ENCODE assay signal across 16 cellular contexts in the genomic region with DNA sequence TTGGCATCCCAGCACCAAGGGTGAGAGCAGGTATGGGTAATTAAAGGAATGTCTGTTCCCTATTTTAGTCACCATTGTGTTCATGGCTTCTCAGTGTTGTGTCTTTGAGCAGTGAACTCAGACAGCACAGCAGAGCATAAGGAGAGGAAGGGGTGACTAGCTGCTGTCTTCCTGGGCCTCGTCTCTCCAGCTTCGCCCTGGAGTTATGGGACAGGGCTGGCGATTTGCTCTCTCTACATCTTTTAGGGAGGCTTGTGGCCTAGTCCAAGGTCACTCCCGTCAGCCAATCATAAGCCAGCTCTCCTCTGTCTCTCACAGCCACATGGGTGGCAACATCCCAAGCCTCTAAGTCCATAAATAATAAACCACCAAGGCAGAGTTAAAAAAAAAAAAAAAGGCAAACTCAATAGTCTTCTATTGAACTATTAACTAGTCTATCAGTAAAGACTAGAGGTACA. TPM values are rescaled to one million over a fixed set of nuclear protein-coding genes. Genes with fewer than 3 reads are reported as not detected.
DNase-seq lines count a peak whose midpoint lies in the region; ATAC-seq and TF ChIP-seq lines count a peak whose summit lies in the region.
"Had no signal": no experiment of that assay in that cellular context is flagged by ENCODE, and none has a peak within 500 bp of the region (broad histone marks: within the 10 kb centered on the region; RNA-seq: fewer than 3 reads in every experiment).

No MANE protein-coding gene starts in this region.

- H3K36me3 ChIP-seq in esophagus muscularis mucosa (peaks cover 14 to 40% (median 35%) of the 10 kb centered on the region in 4 donors), skeletal muscle tissue (ENCODE audit: control insufficient read depth in 3 of 3, insufficient read depth in 3 of 3, low read length in 3 of 3) (peaks cover 15 to 23% (median 18%) of the 10 kb centered on the region in 3 donors), tibial artery (peaks cover 32 to 37% (median 35%) of the 10 kb centered on the region in 3 donors)

- TF ChIP-seq POLR2A in esophagus muscularis mucosa (IDR thresholded peaks at IDR 0.05; ENCODE audit: low read depth) = no peak

- H3K4me3 Mint-ChIP-seq in endothelial cell (ENCODE audit: unreplicated experiment) = no peak overlapping the region
- H3K4me3 Mint-ChIP-seq: CD4-positive, CD25-positive, alpha-beta regulatory T cell had no signal

- H3K36me3 Mint-ChIP-seq in endothelial cell (ENCODE audit: low read depth, unreplicated experiment) = peaks cover 6% of the 10 kb centered on the region
- H3K36me3 Mint-ChIP-seq: CD4-positive, CD25-positive, alpha-beta regulatory T cell had no signal

- no peak for ATAC-seq in right cardiac atrium
- no peak for ATAC-seq in HG02642 (IDR thresholded peaks at IDR 0.05; ENCODE audit: poor library complexity, unreplicated experiment)
- ATAC-seq in HG03442 (IDR thresholded peaks at IDR 0.05; ENCODE audit: unreplicated experiment) = no peak
- ATAC-seq: HCT116 had no signal

- H3K27me3 ChIP-seq in right cardiac atrium (ENCODE audit: control insufficient read depth, insufficient read depth) (no peaks in the 10 kb centered on the region), esophagus muscularis mucosa (no peaks in the 10 kb centered on the region), skeletal muscle tissue (ENCODE audit: control insufficient read depth in 3 of 3, insufficient read depth in 3 of 3, low read length in 3 of 3) (no peaks in the 10 kb centered on the region), tibial artery (no peaks in the 10 kb centered on the region)

- H3K27ac ChIP-seq in right cardiac atrium (ENCODE audit: low read length) (peak overlapping the region; percentile 39), esophagus muscularis mucosa (replicated peaks in 1 of 4) (peak overlapping the region; percentile 59 to 78 (median 71)), skeletal muscle tissue (ENCODE audit: low read depth, low read length) (peak overlapping the region; percentile 43), tibial artery (no peak overlapping the region)
- H3K27ac ChIP-seq: HL-60 had no signal

- no peaks in the 10 kb centered on the region for H3K9me3 Mint-ChIP-seq in endothelial cell (ENCODE audit: unreplicated experiment)

- no peaks in the 10 kb centered on the region for H3K9me3 ChIP-seq in right cardiac atrium (ENCODE audit: control insufficient read depth, low read length)
- H3K9me3 ChIP-seq in esophagus muscularis mucosa = no peaks in the 10 kb centered on the region
- H3K9me3 ChIP-seq in skeletal muscle tissue (ENCODE audit: control insufficient read depth in 3 of 3, low read length in 3 of 3) = no peaks in the 10 kb centered on the region
- no peaks in the 10 kb centered on the region for H3K9me3 ChIP-seq in tibial artery

- no peak for DNase-seq in right cardiac atrium
- DNase-seq in cardiac septum (ENCODE audit: low spot score) = no peak
- DNase-seq in esophagus muscularis mucosa (ENCODE audit: extremely low spot score) = peak; percentile 79
- DNase-seq in endothelial cell (ENCODE audit: low spot score) = no peak
- no peak for DNase-seq in tibial artery
- DNase-seq: CD4-positive, CD25-positive, alpha-beta regulatory T cell; GF-D8; KBM-7; NCI-H1048; NCI-H226; PC-9 had no signal

- no peak overlapping the region for H3K9ac ChIP-seq in skeletal muscle tissue (ENCODE audit: low read depth in 1 of 3, low read length in 3 of 3)

- TF ChIP-seq CTCF in esophagus muscularis mucosa (IDR thresholded peaks at IDR 0.05) (no peak), endothelial cell (IDR thresholded peaks at IDR 0.05; ENCODE audit: unreplicated experiment) (no peak), tibial artery (IDR thresholded peaks at IDR 0.05) (no peak)

- H3K4me1 Mint-ChIP-seq in endothelial cell (ENCODE audit: unreplicated experiment) = peaks cover 5% of the 10 kb centered on the region
- H3K4me1 Mint-ChIP-seq: CD4-positive, CD25-positive, alpha-beta regulatory T cell had no signal

- WGBS in right cardiac atrium = 86% methylated on average over 4 of the region's 4 CpGs
- WGBS in esophagus muscularis mucosa = 86% methylated on average over 4 of the region's 4 CpGs

- no peaks in the 10 kb centered on the region for H3K27me3 Mint-ChIP-seq in endothelial cell (ENCODE audit: unreplicated experiment)

- intact Hi-C loops in right cardiac atrium (cut with DNase I) = no loop called here
- intact Hi-C loops in cardiac septum (cut with DNase I) = no loop called here
- intact Hi-C loops in esophagus muscularis mucosa (cut with DNase I) = loop anchor here (5.0 kb wide), 1 partner anchor 268 kb away; a partner anchor contains a TSS
- intact Hi-C loops in tibial artery (cut with DNase I; ENCODE audit: low total_unique reads) = loop anchor here (10.0 kb wide), 1 partner anchor 206 kb away; a partner anchor contains a TSS

- no peak for TF ChIP-seq EP300 in esophagus muscularis mucosa (IDR thresholded peaks at IDR 0.05)

- H3K4me1 ChIP-seq in right cardiac atrium (ENCODE audit: control insufficient read depth, insufficient read depth, low read length) = peaks cover 14% of the 10 kb centered on the region
- peaks cover 26 to 72% (median 67%) of the 10 kb centered on the region in 4 donors for H3K4me1 ChIP-seq in esophagus muscularis mucosa
- H3K4me1 ChIP-seq in skeletal muscle tissue (ENCODE audit: control insufficient read depth in 3 of 3, insufficient read depth in 3 of 3, low read length in 3 of 3) = peaks cover 55 to 67% (median 61%) of the 10 kb centered on the region in 3 donors
- peaks cover 0 to 16% (median 12%) of the 10 kb centered on the region in 4 donors for H3K4me1 ChIP-seq in tibial artery

- H3K4me3 ChIP-seq in right cardiac atrium (ENCODE audit: low read length) = no peak overlapping the region
- no peak overlapping the region for H3K4me3 ChIP-seq in esophagus muscularis mucosa
- H3K4me3 ChIP-seq in skeletal muscle tissue (ENCODE audit: low read length in 3 of 3) = no peak overlapping the region
- H3K4me3 ChIP-seq in tibial artery = no peak overlapping the region
- H3K4me3 ChIP-seq: PC-9 had no signal

- H3K27ac Mint-ChIP-seq in endothelial cell (ENCODE audit: unreplicated experiment) = no peak overlapping the region
- H3K27ac Mint-ChIP-seq: CD4-positive, CD25-positive, alpha-beta regulatory T cell had no signal

RNA-seq across cellular contexts. Expression of a gene that starts 7.3 kb away (rescaled TPM):
- 1,000 to 10,000 TPM in 1 of 4 donors, 100 to 1,000 TPM in 3; 785 to 1,029 (median 931) TPM for total RNA-seq in right cardiac atrium
- 1,076 TPM for polyA plus RNA-seq in right cardiac atrium
- total RNA-seq in cardiac septum = 486 TPM
- total RNA-seq in esophagus muscularis mucosa = 1,000 to 10,000 TPM; 1,253 to 2,184 (median 1,709) TPM
- total RNA-seq in skeletal muscle tissue = 50.1 TPM
- 40.6 TPM for total RNA-seq in endothelial cell (ENCODE audit: unreplicated experiment)

RNA-seq across cellular contexts. Expression of a gene that starts 24.7 kb away (rescaled TPM):
- total RNA-seq in right cardiac atrium (not detected), cardiac septum (not detected), esophagus muscularis mucosa (not detected), skeletal muscle tissue (not detected), endothelial cell (ENCODE audit: unreplicated experiment) (not detected)
- not detected for polyA plus RNA-seq in right cardiac atrium
- total RNA-seq: CD4-positive, CD25-positive, alpha-beta regulatory T cell; PC-9 had no signal
- polyA plus RNA-seq: CD4-positive, CD25-positive, alpha-beta regulatory T cell had no signal

RNA-seq across cellular contexts. Expression of a gene that starts 58.4 kb away (rescaled TPM):
- not detected for total RNA-seq in right cardiac atrium
- not detected for polyA plus RNA-seq in right cardiac atrium
- not detected for total RNA-seq in cardiac septum
- not detected for total RNA-seq in esophagus muscularis mucosa
- not detected for total RNA-seq in skeletal muscle tissue
- total RNA-seq in endothelial cell (ENCODE audit: unreplicated experiment) = not detected
- total RNA-seq: CD4-positive, CD25-positive, alpha-beta regulatory T cell; PC-9 had no signal
- polyA plus RNA-seq: CD4-positive, CD25-positive, alpha-beta regulatory T cell had no signal

Comparison
In these comparisons a context has a peak if more than half of its experiments do, and no peak if none do; other contexts are left out.
1. H3K27ac ChIP-seq: peak in right cardiac atrium (single experiment), esophagus muscularis mucosa (4 of 4) and skeletal muscle tissue (single experiment); none in tibial artery (0 of 2).
2. intact Hi-C loops: an anchor here in esophagus muscularis mucosa (5.0 kb wide) and tibial artery (10.0 kb wide); none called in right cardiac atrium and cardiac septum.